13 cellular contexts compared by ENCODE assay signal in the genomic region with DNA sequence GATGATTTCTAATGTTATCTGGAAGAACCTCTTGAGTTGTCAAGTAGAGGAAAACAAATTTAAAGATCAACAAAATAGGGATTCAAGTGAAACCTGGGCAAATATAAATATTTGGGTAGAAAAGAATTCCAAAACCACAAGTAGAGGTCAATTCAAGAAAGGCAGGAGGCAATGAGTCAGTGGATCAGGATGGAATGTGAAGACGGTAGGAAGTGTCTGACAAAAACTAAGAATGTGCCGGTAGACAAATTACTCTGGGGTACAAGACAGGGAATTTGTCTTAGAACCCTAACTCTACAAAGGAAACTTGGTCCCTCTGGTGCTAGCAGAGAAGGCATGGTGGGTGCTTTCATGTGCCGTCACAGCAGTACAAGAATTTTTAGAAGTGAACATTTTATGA. TPM values are rescaled to one million over a fixed set of nuclear protein-coding genes. Genes with fewer than 3 reads are reported as not detected.
DNase-seq lines count a peak whose midpoint lies in the region.
"Had no signal": no experiment of that assay in that cellular context is flagged by ENCODE, and none has a peak within 500 bp of the region (broad histone marks: within the 10 kb centered on the region; RNA-seq: fewer than 3 reads in every experiment).

No MANE protein-coding gene starts in this region.

- no peak overlapping the region for H2AFZ ChIP-seq in GM23248

- H3K27me3 ChIP-seq in GM23248 (replicated peaks; ENCODE audit: insufficient read depth), result no peaks in the 10 kb centered on the region
- H3K27me3 ChIP-seq: BLaER1, body of pancreas had no signal

- intact Hi-C loops in head of caudate nucleus (cut with DNase I) (no loop called here), cardiac septum (cut with DNase I) (no loop called here)

- no peaks in the 10 kb centered on the region for H3K79me2 ChIP-seq in GM23248 (ENCODE audit: insufficient read depth)

- H3K9ac ChIP-seq in GM23248, result no peak overlapping the region
- H3K9ac ChIP-seq: BLaER1 had no signal

- H4K20me1 ChIP-seq in GM23248 (ENCODE audit: insufficient read depth), result no peaks in the 10 kb centered on the region
- H4K20me1 ChIP-seq: BLaER1 had no signal

- no peaks in the 10 kb centered on the region for H3K9me2 ChIP-seq in GM23248 (ENCODE audit: insufficient read depth)

- H3K4me1 ChIP-seq in GM23248 (ENCODE audit: insufficient read depth), result no peaks in the 10 kb centered on the region
- H3K4me1 ChIP-seq: BLaER1, body of pancreas had no signal

- DNase-seq in AG08396 (ENCODE audit: low spot score) (peak; percentile 9), HS-27A (ENCODE audit: low read depth) (peak; percentile 26), amniotic epithelial cell (ENCODE audit: low read depth) (peak; percentile 84), islet precursor cell (peak; percentile 71), head of caudate nucleus (no peak), cardiac septum (ENCODE audit: low spot score) (no peak), GM23248 (no peak), HUDEP-2 (lab: John Stamatoyannopoulos, UW; ENCODE audit: unreplicated experiment in 76 of 76) (no peak)
- DNase-seq: body of pancreas, GDM1, NCI-H187, posterior cingulate gyrus had no signal

- H3K27ac ChIP-seq in GM23248, result no peak overlapping the region
- H3K27ac ChIP-seq: BLaER1, body of pancreas had no signal

- H3K4me2 ChIP-seq in GM23248 (ENCODE audit: unreplicated experiment), result no peak overlapping the region
- H3K4me2 ChIP-seq: BLaER1 had no signal

- 48 to 49% methylated on average over 3 of the region's 3 CpGs for WGBS in GM23248 (ENCODE audit: low coverage in 1 of 2, low lambda C conversion rate in 2 of 2, missing lambda C conversion rate in 2 of 2), 2 experiments

- H3F3A ChIP-seq in GM23248 (ENCODE audit: insufficient read depth), result no peaks in the 10 kb centered on the region

- H3K4me3 ChIP-seq in GM23248, result no peak overlapping the region
- H3K4me3 ChIP-seq: BLaER1, body of pancreas had no signal

- no peaks in the 10 kb centered on the region for H3K36me3 ChIP-seq in GM23248 (ENCODE audit: low read depth)
- H3K36me3 ChIP-seq: BLaER1 had no signal

- in situ Hi-C loops in GM23248 (cut with MboI), result no loop called here

- H3K9me3 ChIP-seq in GM23248 (ENCODE audit: low read depth), result no peaks in the 10 kb centered on the region
- H3K9me3 ChIP-seq: BLaER1, body of pancreas had no signal

RNA-seq across cellular contexts. Expression of gene ABCD2, which starts 13.6 kb away (rescaled TPM):
- 3.0 TPM for total RNA-seq in cardiac septum
- total RNA-seq in GM23248 (2014; rRNA removed; shearing (Covaris generic)), result 0.11 TPM in 1 of 2 replicates, not detected in the other
- polyA plus RNA-seq in GM23248 (2016; fragmentation: Nextera tagmentation; extraction: Ambion mirVana), result not detected in 2 replicates

Comparison
In these comparisons a context has a peak if more than half of its experiments do, and no peak if none do; other contexts are left out.
1. DNase-seq: peak in AG08396 (single experiment), HS-27A (single experiment), amniotic epithelial cell (single experiment) and islet precursor cell (single experiment); none in head of caudate nucleus (0 of 42), cardiac septum (single experiment), GM23248 (single experiment) and HUDEP-2 (0 of 76).